ENCODE assay signal across 8 cellular contexts in genomic region chr16:20181949-20182348, GRCh38.
"Had no signal": no experiment of that assay in that cellular context is flagged by ENCODE, and none has a peak within 500 bp of the region (broad histone marks: within the 10 kb centered on the region; RNA-seq: fewer than 3 reads in every experiment).

No MANE protein-coding gene starts in this region.

- DNase-seq: GDM1, GF-D8 had no signal

- H3K4me3 ChIP-seq: GM12878 had no signal

- FAIRE-seq: G401.6, GM12878, GM12891, GM12892, GM18507, GM19239 had no signal

- ATAC-seq: GM12878 had no signal
